In the genomic region with DNA sequence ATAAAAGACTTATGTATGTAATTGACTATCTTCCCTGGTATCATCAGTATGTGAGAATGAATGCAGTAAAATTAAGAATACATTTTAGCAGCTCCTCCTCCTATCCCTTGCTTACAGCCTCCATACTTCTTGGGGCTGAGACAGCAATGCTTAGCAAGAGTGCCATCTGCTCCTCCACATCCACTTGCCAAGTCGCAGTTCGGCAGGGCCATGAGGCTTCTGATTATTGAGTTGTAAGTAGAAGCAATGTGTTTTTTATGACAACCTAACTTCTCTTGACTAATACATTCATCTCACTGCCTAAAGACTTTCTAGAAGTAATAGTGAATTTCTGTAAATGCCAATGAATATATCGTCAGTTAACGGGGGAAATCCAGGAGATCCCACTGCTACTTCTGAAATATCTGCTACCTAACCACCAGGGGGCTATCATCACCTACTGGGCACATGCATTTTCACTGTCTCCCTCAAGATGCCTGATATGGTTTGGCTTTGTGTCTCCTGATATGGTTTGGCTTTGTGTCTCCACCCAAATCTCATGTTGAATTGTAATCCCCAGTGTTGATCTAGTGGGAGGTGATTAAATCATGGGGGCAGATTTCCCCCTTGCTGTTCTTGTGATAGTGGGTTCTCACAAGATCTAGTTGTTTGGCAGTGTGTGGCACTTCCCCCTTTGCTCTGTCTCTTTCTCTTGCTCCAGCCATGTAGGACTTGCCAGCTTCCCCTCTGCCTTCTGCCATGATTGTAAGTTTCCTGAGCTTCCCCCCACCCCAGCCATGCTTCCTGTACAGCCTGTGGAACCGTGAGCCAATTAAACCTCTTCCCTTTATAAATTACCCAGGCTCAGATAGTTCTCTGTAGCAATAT, we compare ENCODE assay signal across 8 cellular contexts. TPM values are rescaled to one million over a fixed set of nuclear protein-coding genes. Genes with fewer than 3 reads are reported as not detected.
A peak's percentile ranks its signal among the peaks of the same experiment; 100 is the strongest.
DNase-seq lines count a peak whose midpoint lies in the region; ATAC-seq and TF ChIP-seq lines count a peak whose summit lies in the region.

No MANE protein-coding gene starts in this region.

- H3K27ac ChIP-seq in SJCRH30: no peak overlapping the region

- H3K4me1 Mint-ChIP-seq in activated CD4-positive, alpha-beta T cell treated with anti-CD3 and anti-CD28 coated beads for 36 hours: no peaks in the 10 kb centered on the region

- H3K36me3 Mint-ChIP-seq in activated CD4-positive, alpha-beta T cell treated with anti-CD3 and anti-CD28 coated beads for 36 hours (ENCODE audit: low read depth): no peaks in the 10 kb centered on the region

- H3K27me3 Mint-ChIP-seq in activated CD4-positive, alpha-beta T cell treated with anti-CD3 and anti-CD28 coated beads for 36 hours: no peaks in the 10 kb centered on the region

- H3K27me3 ChIP-seq in SJCRH30 (no peaks in the 10 kb centered on the region), kidney epithelial cell (ENCODE audit: control insufficient read depth, insufficient read depth, low read length) (no peaks in the 10 kb centered on the region)

- no peak overlapping the region for H3K27ac Mint-ChIP-seq in activated CD4-positive, alpha-beta T cell treated with anti-CD3 and anti-CD28 coated beads for 36 hours

- DNase-seq in activated CD4-positive, alpha-beta T cell treated with anti-CD3 and anti-CD28 coated beads for 36 hours: no peak
- no peak for DNase-seq in activated CD4-positive, alpha-beta T cell treated with anti-CD3 and anti-CD28 coated beads, Interleukin-2, amount 50 U/mL, for 48 hours
- DNase-seq in SJCRH30: peak; percentile 13 to 47
- no peak for DNase-seq in kidney epithelial cell (ENCODE audit: low read depth)
- DNase-seq in activated CD4-positive, alpha-beta T cell treated with anti-CD3 and anti-CD28 coated beads, Interleukin-2, amount 50 U/mL, for 1 hour: no peak
- no peak for DNase-seq in activated CD4-positive, CD25-positive, alpha-beta regulatory T cell (lab: John Stamatoyannopoulos, UW)

- no peak overlapping the region for H3K4me3 Mint-ChIP-seq in activated CD4-positive, alpha-beta T cell treated with anti-CD3 and anti-CD28 coated beads for 36 hours

- POLR2A ChIA-PET in activated CD4-positive, alpha-beta T cell treated with anti-CD3 and anti-CD28 coated beads for 36 hours (lab: Charles Lee): no interaction called here

- H3K9me3 ChIP-seq in SJCRH30 (replicated peaks): no peaks in the 10 kb centered on the region

- ATAC-seq in activated CD4-positive, alpha-beta T cell treated with anti-CD3 and anti-CD28 coated beads for 36 hours: peak; percentile 55
- ATAC-seq in HG02642 (IDR thresholded peaks at IDR 0.05; ENCODE audit: poor library complexity, unreplicated experiment) (peak; percentile 66), GM19452 (IDR thresholded peaks at IDR 0.05; ENCODE audit: unreplicated experiment) (no peak)

- CTCF ChIA-PET in activated CD4-positive, alpha-beta T cell treated with anti-CD3 and anti-CD28 coated beads for 36 hours (lab: Charles Lee): no interaction called here

- intact Hi-C loops in activated CD4-positive, alpha-beta T cell treated with anti-CD3 and anti-CD28 coated beads for 36 hours (cut with DNase I, micrococcal nuclease): no loop called here

- peak; percentile 18 for TF ChIP-seq CTCF in kidney epithelial cell (IDR thresholded peaks at IDR 0.05; ENCODE audit: insufficient read depth, low read length, poor library complexity, severe bottlenecking)

- H3K4me3 ChIP-seq in SJCRH30 (no peak overlapping the region), kidney epithelial cell (ENCODE audit: low read depth, low read length) (no peak overlapping the region)

- H3K4me1 ChIP-seq in SJCRH30: no peaks in the 10 kb centered on the region

- H3K36me3 ChIP-seq in SJCRH30 (no peaks in the 10 kb centered on the region), kidney epithelial cell (ENCODE audit: control insufficient read depth, insufficient read depth, low read length) (no peaks in the 10 kb centered on the region)

- no peaks in the 10 kb centered on the region for H3K9me3 Mint-ChIP-seq in activated CD4-positive, alpha-beta T cell treated with anti-CD3 and anti-CD28 coated beads for 36 hours (ENCODE audit: low read depth)

RNA-seq across cellular contexts. Expression of a gene that starts 59.6 kb away (rescaled TPM):
- total RNA-seq in activated CD4-positive, alpha-beta T cell treated with anti-CD3 and anti-CD28 coated beads for 36 hours: 1 to 10 TPM; 4.5 to 5.0 TPM
- 43.5 and 50.6 TPM in 2 replicates for total RNA-seq in SJCRH30 (2014; rRNA removed; shearing (Covaris generic))
- total RNA-seq in kidney epithelial cell: 10.2 and 10.7 TPM in 2 replicates

Comparison
In these comparisons a context has a peak if more than half of its experiments do, and no peak if none do; other contexts are left out.
1. DNase-seq: peak in SJCRH30 (2 of 2); none in activated CD4-positive, alpha-beta T cell treated with anti-CD3 and anti-CD28 coated beads for 36 hours (single experiment), activated CD4-positive, alpha-beta T cell treated with anti-CD3 and anti-CD28 coated beads, Interleukin-2, amount 50 U/mL, for 48 hours (0 of 2), kidney epithelial cell (single experiment), activated CD4-positive, alpha-beta T cell treated with anti-CD3 and anti-CD28 coated beads, Interleukin-2, amount 50 U/mL, for 1 hour (single experiment) and activated CD4-positive, CD25-positive, alpha-beta regulatory T cell (0 of 4).